In genomic region chr20:17505664-17506517, GRCh38 we compare ENCODE assay signal across 1 cellular context.
TF ChIP-seq lines count a peak whose summit lies in the region.

No MANE protein-coding gene starts in this region.

TF ChIP-seq in HepG2, 621 proteins besides CTCF, POLR2A, EP300 and RAD21 (continued from another document):
- TF ChIP-seq HES4 (CRISPR knock-in tag; IDR thresholded peaks at IDR 0.05; ENCODE audit: borderline replicate concordance) (no peak), SNAPC2 (CRISPR knock-in tag; IDR thresholded peaks at IDR 0.05) (no peak), CERS6 (CRISPR knock-in tag; IDR thresholded peaks at IDR 0.05) (no peak), ZNF451 (CRISPR knock-in tag; IDR thresholded peaks at IDR 0.05) (no peak), ZFP62 (CRISPR knock-in tag; IDR thresholded peaks at IDR 0.05) (0 out of 2 replicates have a peak, but pooled peaks have one; percentile 8), HDAC6 (IDR thresholded peaks at IDR 0.05; ENCODE audit: low read depth, low read length) (no peak), MEIS2 (CRISPR knock-in tag; IDR thresholded peaks at IDR 0.05) (no peak), ZNF766 (CRISPR knock-in tag; IDR thresholded peaks at IDR 0.05; ENCODE audit: borderline replicate concordance) (no peak), ZNF296 (CRISPR knock-in tag; conservative IDR thresholded peaks at IDR 0.05) (no peak), FOSL1 (CRISPR knock-in tag; IDR thresholded peaks at IDR 0.05; ENCODE audit: borderline replicate concordance) (no peak), HNRNPH1 (optimal IDR thresholded peaks at IDR 0.05; ENCODE audit: low read depth, low read length) (no peak), ZNF891 (CRISPR knock-in tag; IDR thresholded peaks at IDR 0.05) (peak; percentile 8; the same call in 1 of the 2 replicates), GATAD2A (CRISPR knock-in tag; IDR thresholded peaks at IDR 0.05) (0 out of 2 replicates have a peak, but pooled peaks have one; percentile 11), GMEB2 (CRISPR knock-in tag; IDR thresholded peaks at IDR 0.05; ENCODE audit: low read depth) (no peak), ZNF569 (CRISPR knock-in tag; IDR thresholded peaks at IDR 0.05; ENCODE audit: borderline replicate concordance) (no peak), ZNF383 (CRISPR knock-in tag; IDR thresholded peaks at IDR 0.05; ENCODE audit: borderline replicate concordance) (no peak), ATF4 (CRISPR knock-in tag; IDR thresholded peaks at IDR 0.05) (peak in 1 of 2 experiments; percentile 71; a peak in 1 of 4 replicates), PHF20 (CRISPR knock-in tag; IDR thresholded peaks at IDR 0.05) (0 out of 2 replicates have a peak, but pooled peaks have one; percentile 1), MAZ (IDR thresholded peaks at IDR 0.05; ENCODE audit: borderline replicate concordance, low read depth, low read length) (no peak), MAZ (CRISPR knock-in tag; IDR thresholded peaks at IDR 0.05; ENCODE audit: low read depth) (0 out of 2 replicates have a peak, but pooled peaks have one; percentile 32), ZNF446 (CRISPR knock-in tag; IDR thresholded peaks at IDR 0.05) (no peak), ZSCAN20 (CRISPR knock-in tag; IDR thresholded peaks at IDR 0.05; ENCODE audit: borderline replicate concordance) (0 out of 2 replicates have a peak, but pooled peaks have one; percentile 2), ARID3A (IDR thresholded peaks at IDR 0.05; ENCODE audit: low read depth, low read length) (no peak), ZNF143 (CRISPR knock-in tag; IDR thresholded peaks at IDR 0.05) (peak; percentile 24; the same call in 1 of the 2 replicates), ZFAT (CRISPR knock-in tag; conservative IDR thresholded peaks at IDR 0.05) (0 out of 2 replicates have a peak, but pooled peaks have one; percentile 20), CAMTA2 (CRISPR knock-in tag; IDR thresholded peaks at IDR 0.05; ENCODE audit: borderline replicate concordance) (no peak), ZNF629 (CRISPR knock-in tag; conservative IDR thresholded peaks at IDR 0.05) (no peak), RFX3 (CRISPR knock-in tag; IDR thresholded peaks at IDR 0.05) (no peak), PCBP1 (IDR thresholded peaks at IDR 0.05; ENCODE audit: borderline replicate concordance, low read depth, low read length) (no peak), ZFP1 (CRISPR knock-in tag; IDR thresholded peaks at IDR 0.05) (no peak), ZNF564 (CRISPR knock-in tag; IDR thresholded peaks at IDR 0.05) (no peak), REL (CRISPR knock-in tag; conservative IDR thresholded peaks at IDR 0.05) (no peak), THAP11 (CRISPR knock-in tag; IDR thresholded peaks at IDR 0.05) (no peak), ZNF367 (CRISPR knock-in tag; IDR thresholded peaks at IDR 0.05; ENCODE audit: borderline replicate concordance) (no peak), AGO2 (optimal IDR thresholded peaks at IDR 0.05; ENCODE audit: low read depth, low read length) (no peak), ZNF234 (CRISPR knock-in tag; conservative IDR thresholded peaks at IDR 0.05) (no peak), ZNF225 (CRISPR knock-in tag; IDR thresholded peaks at IDR 0.05) (0 out of 2 replicates have a peak, but pooled peaks have one; percentile 12), GATA4 (IDR thresholded peaks at IDR 0.05; ENCODE audit: borderline replicate concordance, low read depth) (no peak), ZNF263 (CRISPR knock-in tag; IDR thresholded peaks at IDR 0.05) (peak; percentile 1; the same call in 1 of the 2 replicates), KLF9 (CRISPR knock-in tag; IDR thresholded peaks at IDR 0.05; ENCODE audit: low read depth) (no peak), NFYC (CRISPR knock-in tag; IDR thresholded peaks at IDR 0.05) (no peak), ELF4 (CRISPR knock-in tag; IDR thresholded peaks at IDR 0.05; ENCODE audit: borderline replicate concordance) (no peak)
- TF ChIP-seq, protein P1, sequence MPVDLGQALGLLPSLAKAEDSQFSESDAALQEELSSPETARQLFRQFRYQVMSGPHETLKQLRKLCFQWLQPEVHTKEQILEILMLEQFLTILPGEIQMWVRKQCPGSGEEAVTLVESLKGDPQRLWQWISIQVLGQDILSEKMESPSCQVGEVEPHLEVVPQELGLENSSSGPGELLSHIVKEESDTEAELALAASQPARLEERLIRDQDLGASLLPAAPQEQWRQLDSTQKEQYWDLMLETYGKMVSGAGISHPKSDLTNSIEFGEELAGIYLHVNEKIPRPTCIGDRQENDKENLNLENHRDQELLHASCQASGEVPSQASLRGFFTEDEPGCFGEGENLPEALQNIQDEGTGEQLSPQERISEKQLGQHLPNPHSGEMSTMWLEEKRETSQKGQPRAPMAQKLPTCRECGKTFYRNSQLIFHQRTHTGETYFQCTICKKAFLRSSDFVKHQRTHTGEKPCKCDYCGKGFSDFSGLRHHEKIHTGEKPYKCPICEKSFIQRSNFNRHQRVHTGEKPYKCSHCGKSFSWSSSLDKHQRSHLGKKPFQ (CRISPR knock-in tag; IDR thresholded peaks at IDR 0.05; ENCODE audit: insufficient replicate concordance): no peak
- TF ChIP-seq, protein P2, sequence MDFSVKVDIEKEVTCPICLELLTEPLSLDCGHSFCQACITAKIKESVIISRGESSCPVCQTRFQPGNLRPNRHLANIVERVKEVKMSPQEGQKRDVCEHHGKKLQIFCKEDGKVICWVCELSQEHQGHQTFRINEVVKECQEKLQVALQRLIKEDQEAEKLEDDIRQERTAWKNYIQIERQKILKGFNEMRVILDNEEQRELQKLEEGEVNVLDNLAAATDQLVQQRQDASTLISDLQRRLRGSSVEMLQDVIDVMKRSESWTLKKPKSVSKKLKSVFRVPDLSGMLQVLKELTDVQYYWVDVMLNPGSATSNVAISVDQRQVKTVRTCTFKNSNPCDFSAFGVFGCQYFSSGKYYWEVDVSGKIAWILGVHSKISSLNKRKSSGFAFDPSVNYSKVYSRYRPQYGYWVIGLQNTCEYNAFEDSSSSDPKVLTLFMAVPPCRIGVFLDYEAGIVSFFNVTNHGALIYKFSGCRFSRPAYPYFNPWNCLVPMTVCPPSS (IDR thresholded peaks at IDR 0.05): no peak
- TF ChIP-seq, protein P3, sequence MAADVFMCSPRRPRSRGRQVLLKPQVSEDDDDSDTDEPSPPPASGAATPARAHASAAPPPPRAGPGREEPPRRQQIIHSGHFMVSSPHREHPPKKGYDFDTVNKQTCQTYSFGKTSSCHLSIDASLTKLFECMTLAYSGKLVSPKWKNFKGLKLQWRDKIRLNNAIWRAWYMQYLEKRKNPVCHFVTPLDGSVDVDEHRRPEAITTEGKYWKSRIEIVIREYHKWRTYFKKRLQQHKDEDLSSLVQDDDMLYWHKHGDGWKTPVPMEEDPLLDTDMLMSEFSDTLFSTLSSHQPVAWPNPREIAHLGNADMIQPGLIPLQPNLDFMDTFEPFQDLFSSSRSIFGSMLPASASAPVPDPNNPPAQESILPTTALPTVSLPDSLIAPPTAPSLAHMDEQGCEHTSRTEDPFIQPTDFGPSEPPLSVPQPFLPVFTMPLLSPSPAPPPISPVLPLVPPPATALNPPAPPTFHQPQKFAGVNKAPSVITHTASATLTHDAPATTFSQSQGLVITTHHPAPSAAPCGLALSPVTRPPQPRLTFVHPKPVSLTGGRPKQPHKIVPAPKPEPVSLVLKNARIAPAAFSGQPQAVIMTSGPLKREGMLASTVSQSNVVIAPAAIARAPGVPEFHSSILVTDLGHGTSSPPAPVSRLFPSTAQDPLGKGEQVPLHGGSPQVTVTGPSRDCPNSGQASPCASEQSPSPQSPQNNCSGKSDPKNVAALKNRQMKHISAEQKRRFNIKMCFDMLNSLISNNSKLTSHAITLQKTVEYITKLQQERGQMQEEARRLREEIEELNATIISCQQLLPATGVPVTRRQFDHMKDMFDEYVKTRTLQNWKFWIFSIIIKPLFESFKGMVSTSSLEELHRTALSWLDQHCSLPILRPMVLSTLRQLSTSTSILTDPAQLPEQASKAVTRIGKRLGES (CRISPR knock-in tag; IDR thresholded peaks at IDR 0.05; ENCODE audit: borderline replicate concordance): no peak
- TF ChIP-seq, protein P4, sequence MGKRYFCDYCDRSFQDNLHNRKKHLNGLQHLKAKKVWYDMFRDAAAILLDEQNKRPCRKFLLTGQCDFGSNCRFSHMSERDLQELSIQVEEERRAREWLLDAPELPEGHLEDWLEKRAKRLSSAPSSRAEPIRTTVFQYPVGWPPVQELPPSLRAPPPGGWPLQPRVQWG (CRISPR knock-in tag; IDR thresholded peaks at IDR 0.05; ENCODE audit: borderline replicate concordance, low read depth): no peak
- TF ChIP-seq, protein P5, sequence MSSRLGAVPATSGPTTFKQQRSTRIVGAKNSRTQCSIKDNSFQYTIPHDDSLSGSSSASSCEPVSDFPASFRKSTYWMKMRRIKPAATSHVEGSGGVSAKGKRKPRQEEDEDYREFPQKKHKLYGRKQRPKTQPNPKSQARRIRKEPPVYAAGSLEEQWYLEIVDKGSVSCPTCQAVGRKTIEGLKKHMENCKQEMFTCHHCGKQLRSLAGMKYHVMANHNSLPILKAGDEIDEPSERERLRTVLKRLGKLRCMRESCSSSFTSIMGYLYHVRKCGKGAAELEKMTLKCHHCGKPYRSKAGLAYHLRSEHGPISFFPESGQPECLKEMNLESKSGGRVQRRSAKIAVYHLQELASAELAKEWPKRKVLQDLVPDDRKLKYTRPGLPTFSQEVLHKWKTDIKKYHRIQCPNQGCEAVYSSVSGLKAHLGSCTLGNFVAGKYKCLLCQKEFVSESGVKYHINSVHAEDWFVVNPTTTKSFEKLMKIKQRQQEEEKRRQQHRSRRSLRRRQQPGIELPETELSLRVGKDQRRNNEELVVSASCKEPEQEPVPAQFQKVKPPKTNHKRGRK (CRISPR knock-in tag; IDR thresholded peaks at IDR 0.05): no peak
- TF ChIP-seq, protein P6, sequence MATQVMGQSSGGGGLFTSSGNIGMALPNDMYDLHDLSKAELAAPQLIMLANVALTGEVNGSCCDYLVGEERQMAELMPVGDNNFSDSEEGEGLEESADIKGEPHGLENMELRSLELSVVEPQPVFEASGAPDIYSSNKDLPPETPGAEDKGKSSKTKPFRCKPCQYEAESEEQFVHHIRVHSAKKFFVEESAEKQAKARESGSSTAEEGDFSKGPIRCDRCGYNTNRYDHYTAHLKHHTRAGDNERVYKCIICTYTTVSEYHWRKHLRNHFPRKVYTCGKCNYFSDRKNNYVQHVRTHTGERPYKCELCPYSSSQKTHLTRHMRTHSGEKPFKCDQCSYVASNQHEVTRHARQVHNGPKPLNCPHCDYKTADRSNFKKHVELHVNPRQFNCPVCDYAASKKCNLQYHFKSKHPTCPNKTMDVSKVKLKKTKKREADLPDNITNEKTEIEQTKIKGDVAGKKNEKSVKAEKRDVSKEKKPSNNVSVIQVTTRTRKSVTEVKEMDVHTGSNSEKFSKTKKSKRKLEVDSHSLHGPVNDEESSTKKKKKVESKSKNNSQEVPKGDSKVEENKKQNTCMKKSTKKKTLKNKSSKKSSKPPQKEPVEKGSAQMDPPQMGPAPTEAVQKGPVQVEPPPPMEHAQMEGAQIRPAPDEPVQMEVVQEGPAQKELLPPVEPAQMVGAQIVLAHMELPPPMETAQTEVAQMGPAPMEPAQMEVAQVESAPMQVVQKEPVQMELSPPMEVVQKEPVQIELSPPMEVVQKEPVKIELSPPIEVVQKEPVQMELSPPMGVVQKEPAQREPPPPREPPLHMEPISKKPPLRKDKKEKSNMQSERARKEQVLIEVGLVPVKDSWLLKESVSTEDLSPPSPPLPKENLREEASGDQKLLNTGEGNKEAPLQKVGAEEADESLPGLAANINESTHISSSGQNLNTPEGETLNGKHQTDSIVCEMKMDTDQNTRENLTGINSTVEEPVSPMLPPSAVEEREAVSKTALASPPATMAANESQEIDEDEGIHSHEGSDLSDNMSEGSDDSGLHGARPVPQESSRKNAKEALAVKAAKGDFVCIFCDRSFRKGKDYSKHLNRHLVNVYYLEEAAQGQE (IDR thresholded peaks at IDR 0.05; ENCODE audit: borderline replicate concordance in 1 of 2, low read depth in 1 of 2, low read length in 2 of 2): peak in 1 of 2 experiments; percentile 9; a peak in 1 of 4 replicates
- TF ChIP-seq, protein P7, sequence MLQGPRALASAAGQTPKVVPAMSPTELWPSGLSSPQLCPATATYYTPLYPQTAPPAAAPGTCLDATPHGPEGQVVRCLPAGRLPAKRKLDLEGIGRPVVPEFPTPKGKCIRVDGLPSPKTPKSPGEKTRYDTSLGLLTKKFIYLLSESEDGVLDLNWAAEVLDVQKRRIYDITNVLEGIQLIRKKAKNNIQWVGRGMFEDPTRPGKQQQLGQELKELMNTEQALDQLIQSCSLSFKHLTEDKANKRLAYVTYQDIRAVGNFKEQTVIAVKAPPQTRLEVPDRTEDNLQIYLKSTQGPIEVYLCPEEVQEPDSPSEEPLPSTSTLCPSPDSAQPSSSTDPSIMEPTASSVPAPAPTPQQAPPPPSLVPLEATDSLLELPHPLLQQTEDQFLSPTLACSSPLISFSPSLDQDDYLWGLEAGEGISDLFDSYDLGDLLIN (CRISPR knock-in tag; IDR thresholded peaks at IDR 0.05; ENCODE audit: borderline replicate concordance): no peak
